ENCODE assay signal across 19 cellular contexts in the genomic region with DNA sequence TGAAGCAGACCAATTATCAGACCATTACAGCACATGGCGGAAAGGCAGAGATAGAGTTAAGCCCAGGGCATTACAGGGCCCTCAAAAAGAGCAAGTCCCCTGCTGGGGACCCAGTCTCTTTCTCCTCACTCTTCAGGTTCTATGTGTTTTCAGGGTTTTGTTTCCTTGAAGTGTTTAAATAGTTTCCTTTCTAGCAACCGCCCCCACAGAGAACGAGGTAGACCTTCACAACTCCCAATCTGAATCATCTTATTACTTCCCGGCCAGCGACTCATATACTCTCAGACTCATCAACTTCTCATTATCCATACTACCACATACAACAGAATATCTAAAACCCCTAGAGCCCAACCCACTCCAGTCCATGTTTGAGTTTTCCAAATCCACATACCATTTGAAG.
DNase-seq lines count a peak whose midpoint lies in the region; ATAC-seq and TF ChIP-seq lines count a peak whose summit lies in the region.
"Had no signal": no experiment of that assay in that cellular context is flagged by ENCODE, and none has a peak within 500 bp of the region (broad histone marks: within the 10 kb centered on the region; RNA-seq: fewer than 3 reads in every experiment).

No MANE protein-coding gene starts in this region.

- CTCF ChIA-PET in activated CD8-positive, alpha-beta T cell treated with anti-CD3 and anti-CD28 coated beads for 36 hours (lab: Charles Lee) = no interaction called here
- CTCF ChIA-PET in activated CD8-positive, alpha-beta T cell treated with anti-CD3 and anti-CD28 coated beads, Interleukin-2, amount 10 ng/mL, durations not matched to agents 7 days and 5 days (lab: Charles Lee) = no interaction called here
- CTCF ChIA-PET in RWPE1 (lab: Yijun Ruan, JAX) = no interaction called here

- peaks cover 8% of the 10 kb centered on the region for H3K9me3 Mint-ChIP-seq in activated CD8-positive, alpha-beta T cell treated with anti-CD3 and anti-CD28 coated beads for 36 hours
- H3K9me3 Mint-ChIP-seq in activated CD8-positive, alpha-beta T cell treated with anti-CD3 and anti-CD28 coated beads, Interleukin-2, amount 10 ng/mL, durations not matched to agents 7 days and 5 days (ENCODE audit: insufficient read depth) = peaks cover 5% of the 10 kb centered on the region
- H3K9me3 Mint-ChIP-seq: GM23338 had no signal

- no peak overlapping the region for H3K4me3 Mint-ChIP-seq in activated CD8-positive, alpha-beta T cell treated with anti-CD3 and anti-CD28 coated beads for 36 hours
- H3K4me3 Mint-ChIP-seq in activated CD8-positive, alpha-beta T cell treated with anti-CD3 and anti-CD28 coated beads, Interleukin-2, amount 10 ng/mL, durations not matched to agents 7 days and 5 days = no peak overlapping the region
- H3K4me3 Mint-ChIP-seq: activated T-helper 1 cell treated with anti-CD3 and anti-CD28 coated beads, Interleukin-12 subunit alpha, Interleukin-12 subunit beta, Interleukin-2, Interleukin-4 antibody, amounts not matched to agents 30 ng/mL and 10 ng/mL and 1 ng/mL, durations not matched to agents 14 hours and 24 hours and 36 hours; CD4-positive, alpha-beta memory T cell; GM23338 had no signal

- peaks cover 1% of the 10 kb centered on the region for H3K27me3 Mint-ChIP-seq in activated CD8-positive, alpha-beta T cell treated with anti-CD3 and anti-CD28 coated beads for 36 hours
- no peaks in the 10 kb centered on the region for H3K27me3 Mint-ChIP-seq in activated CD8-positive, alpha-beta T cell treated with anti-CD3 and anti-CD28 coated beads, Interleukin-2, amount 10 ng/mL, durations not matched to agents 7 days and 5 days (ENCODE audit: low read depth)

- intact Hi-C loops in activated CD8-positive, alpha-beta T cell treated with anti-CD3 and anti-CD28 coated beads for 36 hours (cut with micrococcal nuclease) = no loop called here

- TF ChIP-seq CTCF in activated CD8-positive, alpha-beta T cell treated with anti-CD3 and anti-CD28 coated beads for 36 hours (IDR thresholded peaks at IDR 0.05) = no peak
- TF ChIP-seq CTCF in RWPE1 (conservative IDR thresholded peaks at IDR 0.05; ENCODE audit: low read depth) (no peak), GM13977 (IDR thresholded peaks at IDR 0.05; ENCODE audit: extremely low read depth, insufficient read depth, missing control alignments) (no peak)

- peak; percentile 81 for DNase-seq in activated CD8-positive, alpha-beta T cell treated with anti-CD3 and anti-CD28 coated beads for 36 hours
- no peak for DNase-seq in activated CD8-positive, alpha-beta T cell treated with anti-CD3 and anti-CD28 coated beads, Interleukin-2, amount 10 ng/mL, durations not matched to agents 7 days and 5 days
- peak; percentile 15 to 43 for DNase-seq in activated CD4-positive, alpha-beta T cell treated with anti-CD3 and anti-CD28 coated beads, Interleukin-2, amount 50 U/mL, for 48 hours
- DNase-seq in kidney tubule cell (ENCODE audit: low spot score) (peak; percentile 50), RWPE1 (ENCODE audit: low spot score) (no peak), GM13977 (ENCODE audit: low spot score) (no peak), NCI-H446 (lab: John Stamatoyannopoulos, UW) (no peak)
- DNase-seq in stimulated activated naive CD8-positive, alpha-beta T cell treated with anti-CD3 and anti-CD28 coated beads, Interleukin-15, Interleukin-2, amounts not matched to agents 100 U/mL and 50 U/mL, for 24 hours = peak; percentile 33
- DNase-seq: CD4-positive, alpha-beta memory T cell; colonic mucosa; DND-41; NCI-H2029; NCI-H526 treated with DMSO at 0.1 percent for 48 hours; pancreas; Peyer's patch; trophoblast cell had no signal

- POLR2A ChIA-PET in activated CD8-positive, alpha-beta T cell treated with anti-CD3 and anti-CD28 coated beads for 36 hours (lab: Charles Lee) = no interaction called here
- POLR2A ChIA-PET in activated CD8-positive, alpha-beta T cell treated with anti-CD3 and anti-CD28 coated beads, Interleukin-2, amount 10 ng/mL, durations not matched to agents 7 days and 5 days (lab: Charles Lee) = no interaction called here
- POLR2A ChIA-PET in RWPE1 (lab: Yijun Ruan, JAX; ENCODE audit: low non-redundant PET) = no interaction called here

- ATAC-seq in activated CD8-positive, alpha-beta T cell treated with anti-CD3 and anti-CD28 coated beads for 36 hours = peak; percentile 94
- ATAC-seq in activated CD8-positive, alpha-beta T cell treated with anti-CD3 and anti-CD28 coated beads, Interleukin-2, amount 10 ng/mL, durations not matched to agents 7 days and 5 days = no peak
- ATAC-seq in stimulated activated naive CD8-positive, alpha-beta T cell treated with anti-CD3 and anti-CD28 coated beads, Interleukin-15, Interleukin-2, amounts not matched to agents 100 U/mL and 50 U/mL, for 24 hours = peak; percentile 94
- ATAC-seq: GM23338, pancreas had no signal

- peaks cover 28% of the 10 kb centered on the region for H3K4me1 Mint-ChIP-seq in activated CD8-positive, alpha-beta T cell treated with anti-CD3 and anti-CD28 coated beads for 36 hours (ENCODE audit: low read depth)
- H3K4me1 Mint-ChIP-seq in activated CD8-positive, alpha-beta T cell treated with anti-CD3 and anti-CD28 coated beads, Interleukin-2, amount 10 ng/mL, durations not matched to agents 7 days and 5 days (ENCODE audit: low read depth) = peaks cover 10% of the 10 kb centered on the region
- H3K4me1 Mint-ChIP-seq: GM23338 had no signal

- in situ Hi-C loops in GM13977 (cut with MboI; ENCODE audit: low pct_unique_long_range_greater_than_20kb, low sequenced_read_pairs, unreplicated experiment) = no loop called here

- peak overlapping the region; percentile 93 for H3K27ac Mint-ChIP-seq in activated CD8-positive, alpha-beta T cell treated with anti-CD3 and anti-CD28 coated beads for 36 hours
- no peak overlapping the region for H3K27ac Mint-ChIP-seq in activated CD8-positive, alpha-beta T cell treated with anti-CD3 and anti-CD28 coated beads, Interleukin-2, amount 10 ng/mL, durations not matched to agents 7 days and 5 days
- H3K27ac Mint-ChIP-seq: activated T-helper 1 cell treated with anti-CD3 and anti-CD28 coated beads, Interleukin-12 subunit alpha, Interleukin-12 subunit beta, Interleukin-2, Interleukin-4 antibody, amounts not matched to agents 30 ng/mL and 10 ng/mL and 1 ng/mL, durations not matched to agents 14 hours and 24 hours and 36 hours; GM23338 had no signal

- no peak overlapping the region for H3K27ac ChIP-seq in RWPE1
- H3K27ac ChIP-seq: colonic mucosa, pancreas, Peyer's patch, skin epidermis had no signal

- H3K36me3 Mint-ChIP-seq in activated CD8-positive, alpha-beta T cell treated with anti-CD3 and anti-CD28 coated beads for 36 hours (ENCODE audit: low read depth) = peaks cover 8% of the 10 kb centered on the region
- H3K36me3 Mint-ChIP-seq in activated CD8-positive, alpha-beta T cell treated with anti-CD3 and anti-CD28 coated beads, Interleukin-2, amount 10 ng/mL, durations not matched to agents 7 days and 5 days (ENCODE audit: low read depth) = peaks cover 6% of the 10 kb centered on the region

Comparison
In these comparisons a context has a peak if more than half of its experiments do, and no peak if none do; other contexts are left out.
1. DNase-seq: peak in activated CD8-positive, alpha-beta T cell treated with anti-CD3 and anti-CD28 coated beads for 36 hours (single experiment), activated CD4-positive, alpha-beta T cell treated with anti-CD3 and anti-CD28 coated beads, Interleukin-2, amount 50 U/mL, for 48 hours (2 of 2), kidney tubule cell (single experiment) and stimulated activated naive CD8-positive, alpha-beta T cell treated with anti-CD3 and anti-CD28 coated beads, Interleukin-15, Interleukin-2, amounts not matched to agents 100 U/mL and 50 U/mL, for 24 hours (single experiment); none in activated CD8-positive, alpha-beta T cell treated with anti-CD3 and anti-CD28 coated beads, Interleukin-2, amount 10 ng/mL, durations not matched to agents 7 days and 5 days (single experiment), RWPE1 (single experiment), GM13977 (single experiment) and NCI-H446 (0 of 2).